1 cellular context compared by ENCODE assay signal in the genomic region with DNA sequence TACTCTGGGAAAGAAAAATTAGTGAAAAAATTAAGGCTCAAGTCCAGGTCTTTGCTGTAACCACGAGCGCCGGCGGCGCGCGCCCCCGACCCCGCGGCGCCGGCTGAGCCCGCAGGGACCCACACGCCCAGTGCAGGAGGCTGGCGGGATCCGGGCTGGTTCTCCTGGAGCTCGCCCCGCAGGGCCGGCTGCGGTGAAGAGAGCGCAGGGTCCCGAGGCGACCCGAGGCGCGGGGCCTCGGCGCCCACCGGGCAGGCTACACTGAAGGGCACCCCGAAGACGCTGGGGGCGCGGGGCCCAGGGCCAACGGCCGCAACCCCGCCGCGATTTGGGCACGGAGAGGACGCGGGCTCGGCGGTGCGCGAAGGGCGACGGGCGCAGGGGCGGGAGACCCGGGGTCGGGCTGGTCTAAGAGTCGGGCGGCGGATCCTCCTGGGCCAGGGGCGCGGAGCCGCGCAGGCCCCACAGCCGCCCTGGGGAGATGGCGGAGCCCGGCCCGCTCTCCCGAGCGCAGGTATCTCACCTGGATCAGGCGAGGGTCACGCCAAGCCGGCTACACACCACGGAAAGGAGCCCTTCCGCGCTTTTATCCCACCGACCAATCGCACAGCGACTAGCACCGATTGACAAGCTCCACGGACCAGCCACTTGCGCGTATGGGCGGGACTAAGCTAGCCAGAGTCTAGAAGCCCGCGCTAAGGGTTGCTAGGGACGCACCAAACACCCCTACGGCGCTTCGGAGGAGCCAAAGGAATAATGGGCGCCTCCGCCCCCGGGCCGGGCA.
TF ChIP-seq lines count a peak whose summit lies in the region.

Gene PASK, minus strand, starts transcription at position 582 of the 784 bp plus-strand sequence. CDS start 6,440 bp downstream, outside the sequence.

TF ChIP-seq in K562, 482 proteins besides CTCF, POLR2A, EP300 and RAD21 (continued from another document and continues in another):
- no peak for TF ChIP-seq ZBTB11 (CRISPR knock-in tag; IDR thresholded peaks at IDR 0.05)
- TF ChIP-seq, protein P1, sequence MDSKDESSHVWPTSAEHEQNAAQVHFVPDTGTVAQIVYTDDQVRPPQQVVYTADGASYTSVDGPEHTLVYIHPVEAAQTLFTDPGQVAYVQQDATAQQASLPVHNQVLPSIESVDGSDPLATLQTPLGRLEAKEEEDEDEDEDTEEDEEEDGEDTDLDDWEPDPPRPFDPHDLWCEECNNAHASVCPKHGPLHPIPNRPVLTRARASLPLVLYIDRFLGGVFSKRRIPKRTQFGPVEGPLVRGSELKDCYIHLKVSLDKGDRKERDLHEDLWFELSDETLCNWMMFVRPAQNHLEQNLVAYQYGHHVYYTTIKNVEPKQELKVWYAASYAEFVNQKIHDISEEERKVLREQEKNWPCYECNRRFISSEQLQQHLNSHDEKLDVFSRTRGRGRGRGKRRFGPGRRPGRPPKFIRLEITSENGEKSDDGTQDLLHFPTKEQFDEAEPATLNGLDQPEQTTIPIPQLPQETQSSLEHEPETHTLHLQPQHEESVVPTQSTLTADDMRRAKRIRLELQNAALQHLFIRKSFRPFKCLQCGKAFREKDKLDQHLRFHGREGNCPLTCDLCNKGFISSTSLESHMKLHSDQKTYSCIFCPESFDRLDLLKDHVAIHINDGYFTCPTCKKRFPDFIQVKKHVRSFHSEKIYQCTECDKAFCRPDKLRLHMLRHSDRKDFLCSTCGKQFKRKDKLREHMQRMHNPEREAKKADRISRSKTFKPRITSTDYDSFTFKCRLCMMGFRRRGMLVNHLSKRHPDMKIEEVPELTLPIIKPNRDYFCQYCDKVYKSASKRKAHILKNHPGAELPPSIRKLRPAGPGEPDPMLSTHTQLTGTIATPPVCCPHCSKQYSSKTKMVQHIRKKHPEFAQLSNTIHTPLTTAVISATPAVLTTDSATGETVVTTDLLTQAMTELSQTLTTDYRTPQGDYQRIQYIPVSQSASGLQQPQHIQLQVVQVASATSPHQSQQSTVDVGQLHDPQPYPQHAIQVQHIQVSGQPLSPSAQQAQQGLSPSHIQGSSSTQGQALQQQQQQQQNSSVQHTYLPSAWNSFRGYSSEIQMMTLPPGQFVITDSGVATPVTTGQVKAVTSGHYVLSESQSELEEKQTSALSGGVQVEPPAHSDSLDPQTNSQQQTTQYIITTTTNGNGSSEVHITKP (IDR thresholded peaks at IDR 0.05; ENCODE audit: partially characterized antibody) = peak; percentile 45
- TF ChIP-seq FOS (IDR thresholded peaks at IDR 0.05; ENCODE audit: extremely low read depth, insufficient read length) = peak; percentile 84
- no peak for TF ChIP-seq HNRNPUL1 (IDR thresholded peaks at IDR 0.05; ENCODE audit: low read length)
- TF ChIP-seq PCBP2 (IDR thresholded peaks at IDR 0.05; ENCODE audit: low read depth, low read length, poor library complexity, severe bottlenecking) = no peak
- no peak for TF ChIP-seq BRF2 (IDR thresholded peaks at IDR 0.05; ENCODE audit: borderline replicate concordance, insufficient read depth, insufficient read length)
- TF ChIP-seq MAZ (CRISPR knock-in tag; conservative IDR thresholded peaks at IDR 0.05 in 1 of 2, IDR thresholded peaks at IDR 0.05 in 1 of 2) = no peak; a peak in 1 of 4 replicates
- no peak for TF ChIP-seq ZNF583 (CRISPR knock-in tag; IDR thresholded peaks at IDR 0.05)
- TF ChIP-seq, protein P2, sequence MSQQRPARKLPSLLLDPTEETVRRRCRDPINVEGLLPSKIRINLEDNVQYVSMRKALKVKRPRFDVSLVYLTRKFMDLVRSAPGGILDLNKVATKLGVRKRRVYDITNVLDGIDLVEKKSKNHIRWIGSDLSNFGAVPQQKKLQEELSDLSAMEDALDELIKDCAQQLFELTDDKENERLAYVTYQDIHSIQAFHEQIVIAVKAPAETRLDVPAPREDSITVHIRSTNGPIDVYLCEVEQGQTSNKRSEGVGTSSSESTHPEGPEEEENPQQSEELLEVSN (IDR thresholded peaks at IDR 0.05; ENCODE audit: borderline replicate concordance in 1 of 2, extremely low read depth in 1 of 2, insufficient read depth in 1 of 2, insufficient read length in 1 of 2, low read depth in 1 of 2, low read length in 1 of 2, poor library complexity in 1 of 2, severe bottlenecking in 1 of 2) = peak; percentile 59 to 79
- peak; percentile 50; the same call in 1 of the 2 replicates for TF ChIP-seq CTBP1 (IDR thresholded peaks at IDR 0.05; ENCODE audit: borderline replicate concordance)
- TF ChIP-seq CHD2 (IDR thresholded peaks at IDR 0.05; ENCODE audit: low read depth, low read length) = peak; percentile 59; the same call in 1 of the 2 replicates
- peak; percentile 80 for TF ChIP-seq NFYB (IDR thresholded peaks at IDR 0.05; ENCODE audit: extremely low read depth, insufficient read length)
- TF ChIP-seq, protein P3, sequence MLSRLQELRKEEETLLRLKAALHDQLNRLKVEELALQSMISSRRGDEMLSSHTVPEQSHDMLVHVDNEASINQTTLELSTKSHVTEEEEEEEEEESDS (CRISPR knock-in tag; IDR thresholded peaks at IDR 0.05) = no peak
- TF ChIP-seq SIN3A (IDR thresholded peaks at IDR 0.05; ENCODE audit: borderline replicate concordance in 2 of 2, control insufficient read depth in 1 of 2, low read depth in 2 of 2, low read length in 2 of 2) = peak; percentile 77 to 92; a peak in 3 of 4 replicates
- TF ChIP-seq HNRNPLL (IDR thresholded peaks at IDR 0.05; ENCODE audit: low read depth, low read length, poor library complexity, severe bottlenecking) = peak; percentile 34
- peak; percentile 63 for TF ChIP-seq NEUROD1 (IDR thresholded peaks at IDR 0.05; ENCODE audit: borderline replicate concordance, low read depth, low read length, partially characterized antibody)
- no peak for TF ChIP-seq FOXM1 (IDR thresholded peaks at IDR 0.05; ENCODE audit: low read depth)
- 0 out of 2 replicates have a peak, but pooled peaks have one; percentile 0 for TF ChIP-seq FOXM1 (CRISPR knock-in tag; IDR thresholded peaks at IDR 0.05; ENCODE audit: low read depth)
- 0 out of 2 replicates have a peak, but pooled peaks have one; percentile 41 for TF ChIP-seq ELF1 (tag; IDR thresholded peaks at IDR 0.05)
- peak; percentile 65 to 73 for TF ChIP-seq NRF1 (conservative IDR thresholded peaks at IDR 0.05 in 1 of 2, IDR thresholded peaks at IDR 0.05 in 1 of 2)
- TF ChIP-seq, protein P4, sequence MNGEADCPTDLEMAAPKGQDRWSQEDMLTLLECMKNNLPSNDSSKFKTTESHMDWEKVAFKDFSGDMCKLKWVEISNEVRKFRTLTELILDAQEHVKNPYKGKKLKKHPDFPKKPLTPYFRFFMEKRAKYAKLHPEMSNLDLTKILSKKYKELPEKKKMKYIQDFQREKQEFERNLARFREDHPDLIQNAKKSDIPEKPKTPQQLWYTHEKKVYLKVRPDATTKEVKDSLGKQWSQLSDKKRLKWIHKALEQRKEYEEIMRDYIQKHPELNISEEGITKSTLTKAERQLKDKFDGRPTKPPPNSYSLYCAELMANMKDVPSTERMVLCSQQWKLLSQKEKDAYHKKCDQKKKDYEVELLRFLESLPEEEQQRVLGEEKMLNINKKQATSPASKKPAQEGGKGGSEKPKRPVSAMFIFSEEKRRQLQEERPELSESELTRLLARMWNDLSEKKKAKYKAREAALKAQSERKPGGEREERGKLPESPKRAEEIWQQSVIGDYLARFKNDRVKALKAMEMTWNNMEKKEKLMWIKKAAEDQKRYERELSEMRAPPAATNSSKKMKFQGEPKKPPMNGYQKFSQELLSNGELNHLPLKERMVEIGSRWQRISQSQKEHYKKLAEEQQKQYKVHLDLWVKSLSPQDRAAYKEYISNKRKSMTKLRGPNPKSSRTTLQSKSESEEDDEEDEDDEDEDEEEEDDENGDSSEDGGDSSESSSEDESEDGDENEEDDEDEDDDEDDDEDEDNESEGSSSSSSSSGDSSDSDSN (IDR thresholded peaks at IDR 0.05; ENCODE audit: borderline replicate concordance in 1 of 2, low read depth in 2 of 2, low read length in 2 of 2) = peak; percentile 20 to 26; a peak in 1 of 4 replicates
- 0 out of 2 replicates have a peak, but pooled peaks have one; percentile 11 for TF ChIP-seq SNIP1 (IDR thresholded peaks at IDR 0.05; ENCODE audit: low read depth)
- TF ChIP-seq ZBTB7A (IDR thresholded peaks at IDR 0.05; ENCODE audit: borderline replicate concordance, control insufficient read depth, low read depth, low read length) = peak; percentile 15; the same call in 1 of the 2 replicates
- peak; percentile 48 for TF ChIP-seq PHF20 (IDR thresholded peaks at IDR 0.05; ENCODE audit: partially characterized antibody)
- peak; percentile 98 for TF ChIP-seq PKNOX1 (IDR thresholded peaks at IDR 0.05)
- TF ChIP-seq, protein P5, sequence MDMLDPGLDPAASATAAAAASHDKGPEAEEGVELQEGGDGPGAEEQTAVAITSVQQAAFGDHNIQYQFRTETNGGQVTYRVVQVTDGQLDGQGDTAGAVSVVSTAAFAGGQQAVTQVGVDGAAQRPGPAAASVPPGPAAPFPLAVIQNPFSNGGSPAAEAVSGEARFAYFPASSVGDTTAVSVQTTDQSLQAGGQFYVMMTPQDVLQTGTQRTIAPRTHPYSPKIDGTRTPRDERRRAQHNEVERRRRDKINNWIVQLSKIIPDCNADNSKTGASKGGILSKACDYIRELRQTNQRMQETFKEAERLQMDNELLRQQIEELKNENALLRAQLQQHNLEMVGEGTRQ (CRISPR knock-in tag; IDR thresholded peaks at IDR 0.05) = no peak
- peak; percentile 80 for TF ChIP-seq MBD2 (IDR thresholded peaks at IDR 0.05; ENCODE audit: borderline replicate concordance, low read depth)
- TF ChIP-seq TCF7 (IDR thresholded peaks at IDR 0.05; ENCODE audit: borderline replicate concordance) = no peak
- TF ChIP-seq ZNF589 (CRISPR knock-in tag; IDR thresholded peaks at IDR 0.05; ENCODE audit: low read depth) = no peak
- peak; percentile 52; the same call in 1 of the 2 replicates for TF ChIP-seq ZFX (CRISPR knock-in tag; IDR thresholded peaks at IDR 0.05)
- no peak for TF ChIP-seq BRF1 (IDR thresholded peaks at IDR 0.05; ENCODE audit: borderline replicate concordance, extremely low read depth, insufficient read length)
- 0 out of 2 replicates have a peak, but pooled peaks have one; percentile 18 for TF ChIP-seq E2F1 (CRISPR knock-in tag; IDR thresholded peaks at IDR 0.05)
- TF ChIP-seq, protein P6, sequence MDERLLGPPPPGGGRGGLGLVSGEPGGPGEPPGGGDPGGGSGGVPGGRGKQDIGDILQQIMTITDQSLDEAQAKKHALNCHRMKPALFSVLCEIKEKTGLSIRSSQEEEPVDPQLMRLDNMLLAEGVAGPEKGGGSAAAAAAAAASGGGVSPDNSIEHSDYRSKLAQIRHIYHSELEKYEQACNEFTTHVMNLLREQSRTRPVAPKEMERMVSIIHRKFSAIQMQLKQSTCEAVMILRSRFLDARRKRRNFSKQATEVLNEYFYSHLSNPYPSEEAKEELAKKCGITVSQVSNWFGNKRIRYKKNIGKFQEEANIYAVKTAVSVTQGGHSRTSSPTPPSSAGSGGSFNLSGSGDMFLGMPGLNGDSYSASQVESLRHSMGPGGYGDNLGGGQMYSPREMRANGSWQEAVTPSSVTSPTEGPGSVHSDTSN (CRISPR knock-in tag; IDR thresholded peaks at IDR 0.05; ENCODE audit: low read depth) = peak; percentile 50
- TF ChIP-seq, protein P6 (tag; conservative IDR thresholded peaks at IDR 0.05; ENCODE audit: low read depth) = peak; percentile 90
- peak; percentile 39; the same call in 1 of the 2 replicates for TF ChIP-seq SP1 (CRISPR knock-in tag; IDR thresholded peaks at IDR 0.05)
